8 cellular contexts compared by ENCODE assay signal in genomic region chr6:36597775-36598174, GRCh38. TPM values are rescaled to one million over a fixed set of nuclear protein-coding genes. Genes with fewer than 3 reads are reported as not detected.
DNase-seq lines count a peak whose midpoint lies in the region; ATAC-seq and TF ChIP-seq lines count a peak whose summit lies in the region.

No MANE protein-coding gene starts in this region.

- peak overlapping the region; percentile 100 for H3K4me3 ChIP-seq in CD4-positive, CD25-positive, alpha-beta regulatory T cell (ENCODE audit: low read depth, low read length)
- H3K4me3 ChIP-seq in OCI-LY1 (ENCODE audit: low read depth, low read length, poor library complexity, severe bottlenecking) (peak overlapping the region; percentile 100), endodermal cell (ENCODE audit: low read length) (peak overlapping the region; percentile 96), neural progenitor cell (peak overlapping the region; percentile 93)

- H3F3A ChIP-seq in OCI-LY1 (ENCODE audit: insufficient read depth, low read length) (peaks cover 14% of the 10 kb centered on the region), neural progenitor cell (ENCODE audit: low read depth) (peaks cover 92% of the 10 kb centered on the region)

- peaks cover 7% of the 10 kb centered on the region for H3K27me3 Mint-ChIP-seq in CD4-positive, CD25-positive, alpha-beta regulatory T cell
- H3K27me3 Mint-ChIP-seq in endodermal cell (ENCODE audit: insufficient read depth) = no peaks in the 10 kb centered on the region
- H3K27me3 Mint-ChIP-seq in neural progenitor cell (ENCODE audit: insufficient read depth, low read depth) = peaks cover 23% of the 10 kb centered on the region

- peak overlapping the region; percentile 48 to 98 (median 91) for H3K27ac Mint-ChIP-seq in CD4-positive, CD25-positive, alpha-beta regulatory T cell
- H3K27ac Mint-ChIP-seq in endodermal cell = peak overlapping the region; percentile 71
- no peak overlapping the region for H3K27ac Mint-ChIP-seq in neural progenitor cell

- peaks cover 74% of the 10 kb centered on the region for H3K79me2 ChIP-seq in OCI-LY1 (ENCODE audit: insufficient read depth, low read length)
- H3K79me2 ChIP-seq in neural progenitor cell (ENCODE audit: low read depth) = peaks cover 95% of the 10 kb centered on the region

- no peaks in the 10 kb centered on the region for H3K27me3 ChIP-seq in CD4-positive, CD25-positive, alpha-beta regulatory T cell (ENCODE audit: control insufficient read depth, insufficient read depth, low read length)
- H3K27me3 ChIP-seq in OCI-LY1 (ENCODE audit: insufficient read depth, low read length) (no peaks in the 10 kb centered on the region), endodermal cell (ENCODE audit: control insufficient read depth, insufficient read depth, low read length, poor library complexity, severe bottlenecking) (no peaks in the 10 kb centered on the region), neural progenitor cell (no peaks in the 10 kb centered on the region)

- H2AFZ ChIP-seq in OCI-LY1 (ENCODE audit: low read length) (no peak overlapping the region), neural progenitor cell (replicated peaks) (no peak overlapping the region)

- DNase-seq in CD4-positive, CD25-positive, alpha-beta regulatory T cell = no peak
- no peak for DNase-seq in endodermal cell
- no peak for DNase-seq in neural progenitor cell (ENCODE audit: low spot score)
- no peak for DNase-seq in GM19240 (ENCODE audit: insufficient read length, low spot score)
- no peak for DNase-seq in omental fat pad (ENCODE audit: low spot score)
- DNase-seq in NCI-H1417 treated with DMSO at 0.1 percent for 48 hours (lab: John Stamatoyannopoulos, UW) = no peak

- H3K4me2 ChIP-seq in OCI-LY1 (ENCODE audit: low read length) (peak overlapping the region; percentile 78), neural progenitor cell (peak overlapping the region; percentile 98)

- H3K36me3 ChIP-seq in CD4-positive, CD25-positive, alpha-beta regulatory T cell (ENCODE audit: control insufficient read depth, insufficient read depth, low read length) = peaks cover 63% of the 10 kb centered on the region
- peaks cover 82% of the 10 kb centered on the region for H3K36me3 ChIP-seq in OCI-LY1 (ENCODE audit: insufficient read depth, low read length)
- H3K36me3 ChIP-seq in endodermal cell (ENCODE audit: control insufficient read depth, insufficient read depth, low read length) = peaks cover 79% of the 10 kb centered on the region
- peaks cover 61% of the 10 kb centered on the region for H3K36me3 ChIP-seq in neural progenitor cell

- no peaks in the 10 kb centered on the region for H3K9me3 ChIP-seq in CD4-positive, CD25-positive, alpha-beta regulatory T cell (ENCODE audit: control insufficient read depth in 2 of 2, low read length in 2 of 2)
- H3K9me3 ChIP-seq in OCI-LY1 (ENCODE audit: low read length) (no peaks in the 10 kb centered on the region), endodermal cell (ENCODE audit: control insufficient read depth, low read length) (no peaks in the 10 kb centered on the region), neural progenitor cell (ENCODE audit: low read depth) (no peaks in the 10 kb centered on the region)

- no peak for ATAC-seq in CD4-positive, CD25-positive, alpha-beta regulatory T cell (ENCODE audit: low read depth in 2 of 2)
- ATAC-seq in omental fat pad (ENCODE audit: low FRiP score) = no peak
- ATAC-seq in GM19463 (IDR thresholded peaks at IDR 0.05; ENCODE audit: unreplicated experiment) = no peak

- H3K9me2 ChIP-seq in OCI-LY1 (ENCODE audit: low read depth, low read length) = no peaks in the 10 kb centered on the region

- H3K4me1 Mint-ChIP-seq in CD4-positive, CD25-positive, alpha-beta regulatory T cell = peaks cover 29 to 69% (median 53%) of the 10 kb centered on the region in 4 donors
- peaks cover 30% of the 10 kb centered on the region for H3K4me1 Mint-ChIP-seq in endodermal cell
- H3K4me1 Mint-ChIP-seq in neural progenitor cell = peaks cover 45% of the 10 kb centered on the region

- peaks cover 0 to 5% (median 2%) of the 10 kb centered on the region in 7 donors for H3K9me3 Mint-ChIP-seq in CD4-positive, CD25-positive, alpha-beta regulatory T cell
- H3K9me3 Mint-ChIP-seq in endodermal cell = peaks cover 2% of the 10 kb centered on the region
- H3K9me3 Mint-ChIP-seq in neural progenitor cell = peaks cover 4% of the 10 kb centered on the region

- peaks cover 20% of the 10 kb centered on the region for H4K20me1 ChIP-seq in OCI-LY1 (ENCODE audit: insufficient read depth, low read length)
- peaks cover 84% of the 10 kb centered on the region for H4K20me1 ChIP-seq in neural progenitor cell (ENCODE audit: low read depth)

- H3K9ac ChIP-seq in OCI-LY1 (ENCODE audit: low read length) = no peak overlapping the region
- peak overlapping the region; percentile 100 for H3K9ac ChIP-seq in endodermal cell (ENCODE audit: extremely low read depth, low read length, poor library complexity, severe bottlenecking)
- H3K9ac ChIP-seq in neural progenitor cell = no peak overlapping the region

- peak overlapping the region; percentile 94 to 100 (median 97) for H3K4me3 Mint-ChIP-seq in CD4-positive, CD25-positive, alpha-beta regulatory T cell
- peak overlapping the region; percentile 91 for H3K4me3 Mint-ChIP-seq in endodermal cell
- H3K4me3 Mint-ChIP-seq in neural progenitor cell = peak overlapping the region; percentile 100

- WGBS in endodermal cell (ENCODE audit: insufficient coverage in 1 of 2, insufficient read length in 1 of 2), 2 experiments = 82% methylated on average over 1 of the region's 1 CpG; no CpG with 5 or more reads in 1 of the 2 experiments

- TF ChIP-seq CTCF in OCI-LY1 (IDR thresholded peaks at IDR 0.05; ENCODE audit: low read length) (no peak), endodermal cell (conservative IDR thresholded peaks at IDR 0.05) (no peak), neural progenitor cell (IDR thresholded peaks at IDR 0.05) (no peak), omental fat pad (IDR thresholded peaks at IDR 0.05) (no peak)

- peaks cover 71% of the 10 kb centered on the region for H3K36me3 Mint-ChIP-seq in CD4-positive, CD25-positive, alpha-beta regulatory T cell
- H3K36me3 Mint-ChIP-seq in endodermal cell (ENCODE audit: low read depth) = peaks cover 83% of the 10 kb centered on the region
- H3K36me3 Mint-ChIP-seq in neural progenitor cell = peaks cover 61% of the 10 kb centered on the region

- peak overlapping the region; percentile 98 for H3K27ac ChIP-seq in CD4-positive, CD25-positive, alpha-beta regulatory T cell (ENCODE audit: insufficient read depth, low read length, poor library complexity, severe bottlenecking)
- no peak overlapping the region for H3K27ac ChIP-seq in OCI-LY1 (ENCODE audit: low read depth, low read length, poor library complexity, severe bottlenecking)
- no peak overlapping the region for H3K27ac ChIP-seq in endodermal cell (ENCODE audit: low read depth, low read length)
- no peak overlapping the region for H3K27ac ChIP-seq in neural progenitor cell

- peaks cover 74% of the 10 kb centered on the region for H3K4me1 ChIP-seq in CD4-positive, CD25-positive, alpha-beta regulatory T cell (ENCODE audit: control insufficient read depth, insufficient read depth, low read length, poor library complexity, severe bottlenecking)
- peaks cover 62% of the 10 kb centered on the region for H3K4me1 ChIP-seq in OCI-LY1 (ENCODE audit: insufficient read depth, low read length, severe bottlenecking)
- peaks cover 5% of the 10 kb centered on the region for H3K4me1 ChIP-seq in endodermal cell (ENCODE audit: control insufficient read depth, insufficient read depth, low read length)
- H3K4me1 ChIP-seq in neural progenitor cell = peaks cover 43% of the 10 kb centered on the region

RNA-seq across cellular contexts. Expression of gene SRSF3, which starts 3.6 kb away (rescaled TPM):
- 731 TPM for total RNA-seq in CD4-positive, CD25-positive, alpha-beta regulatory T cell
- 100 to 1,000 TPM; 398 to 433 (median 407) TPM for polyA plus RNA-seq in CD4-positive, CD25-positive, alpha-beta regulatory T cell
- total RNA-seq in endodermal cell = 100 to 1,000 TPM; 493 to 536 TPM
- polyA plus RNA-seq in endodermal cell (2013, experiment 1 of 2) = 582 TPM
- 506 TPM for polyA plus RNA-seq in endodermal cell (2013, experiment 2 of 2)
- 267 and 297 TPM in 2 replicates for total RNA-seq in neural progenitor cell (ENCODE audit: low replicate concordance)
- total RNA-seq in omental fat pad = 100 to 1,000 TPM; 162 to 260 (median 189) TPM

RNA-seq across cellular contexts. Expression of gene STK38, which starts 50.5 kb away (rescaled TPM):
- 106 TPM for total RNA-seq in CD4-positive, CD25-positive, alpha-beta regulatory T cell
- 100 to 1,000 TPM in 3 of 4 donors, 10 to 100 TPM in 1; 92.8 to 126 (median 113) TPM for polyA plus RNA-seq in CD4-positive, CD25-positive, alpha-beta regulatory T cell
- total RNA-seq in endodermal cell = 10 to 100 TPM; 35.2 to 38.3 TPM
- 29.6 TPM for polyA plus RNA-seq in endodermal cell (2013, experiment 1 of 2)
- polyA plus RNA-seq in endodermal cell (2013, experiment 2 of 2) = 28.6 TPM
- 26.1 and 31.9 TPM in 2 replicates for total RNA-seq in neural progenitor cell (ENCODE audit: low replicate concordance)
- 10 to 100 TPM; 19.2 to 43.2 (median 31.3) TPM for total RNA-seq in omental fat pad
